22 cellular contexts compared by ENCODE assay signal in the genomic region with DNA sequence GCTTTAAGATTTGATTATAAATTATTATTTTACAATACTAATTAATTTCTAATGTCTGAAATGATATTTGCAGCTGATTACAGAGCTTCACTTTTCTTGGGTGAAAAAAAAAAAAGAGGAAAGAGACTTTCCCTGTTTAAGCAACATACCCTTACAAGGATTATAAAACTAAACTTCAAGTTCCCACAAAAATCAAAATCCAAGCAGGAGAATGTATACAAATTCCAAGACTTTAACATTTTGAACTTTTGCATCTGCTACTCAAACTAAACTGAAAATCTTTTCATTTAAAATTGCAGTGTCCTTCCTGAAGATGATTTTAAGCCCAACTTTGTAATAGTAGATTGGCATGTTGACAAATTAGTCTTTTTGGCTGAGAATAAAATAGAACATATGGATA.
"Had no signal": no experiment of that assay in that cellular context is flagged by ENCODE, and none has a peak within 500 bp of the region (broad histone marks: within the 10 kb centered on the region; RNA-seq: fewer than 3 reads in every experiment).

No MANE protein-coding gene starts in this region.

- H3K36me3 Mint-ChIP-seq: IgD-negative memory B cell had no signal

- H3K4me1 Mint-ChIP-seq: IgD-negative memory B cell had no signal

- H3K4me3 Mint-ChIP-seq: IgD-negative memory B cell had no signal

- H3K4me3 ChIP-seq: K562 had no signal

- DNase-seq: Kasumi-1; MM.1S; NCI-H1092 treated with DMSO at 0.1 percent for 48 hours; NCI-H1436; NCI-H187; NCI-H2029; NCI-H2081 treated with DMSO at 0.1 percent for 48 hours; NCI-H2171; NCI-H226; NCI-H510A; NCI-H524 treated with DMSO at 0.1 percent for 48 hours; NCI-H69; NCI-H774; NK-92 treated with Interleukin-12 subunit alpha and Interleukin-12 subunit beta, amount 100 ng/mL, for 24 hours; PC-3; SHP77; SK-N-SH; SW 1271 had no signal

- ATAC-seq: HepG2, K562, Panc1, PC-3 had no signal

- H3K27me3 Mint-ChIP-seq: IgD-negative memory B cell had no signal

- FAIRE-seq: HepG2, K562 had no signal

- H3K27ac Mint-ChIP-seq: IgD-negative memory B cell had no signal
